29 cellular contexts compared by ENCODE assay signal in the genomic region with DNA sequence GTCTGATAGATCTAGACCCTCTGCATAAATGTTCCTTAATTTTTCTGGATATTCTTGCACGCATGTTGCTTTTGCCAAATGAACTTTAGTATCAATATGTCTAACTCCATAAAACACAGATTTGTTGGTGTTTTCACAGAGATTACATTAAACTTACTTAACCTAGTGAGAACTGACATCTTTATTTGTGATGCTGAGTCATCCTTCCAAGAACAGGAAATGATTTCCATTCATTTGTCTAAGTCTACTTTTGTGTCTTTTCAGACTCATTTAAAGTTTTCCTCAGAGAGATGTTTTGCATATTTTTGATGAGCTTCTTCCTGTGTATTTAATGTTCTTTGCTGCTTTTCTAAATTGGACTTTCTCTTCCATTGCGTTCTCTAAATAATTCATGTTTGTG.
DNase-seq lines count a peak whose midpoint lies in the region; ATAC-seq, FAIRE-seq and TF ChIP-seq lines count a peak whose summit lies in the region.
"Had no signal": no experiment of that assay in that cellular context is flagged by ENCODE, and none has a peak within 500 bp of the region (broad histone marks: within the 10 kb centered on the region; RNA-seq: fewer than 3 reads in every experiment).

No MANE protein-coding gene starts in this region.

- H3K27me3 Mint-ChIP-seq in CD8-positive, alpha-beta memory T cell, result peaks cover 5 to 15% of the 10 kb centered on the region in 2 donors
- H3K27me3 Mint-ChIP-seq in T-cell, result peaks cover 5 to 10% of the 10 kb centered on the region in 2 donors
- H3K27me3 Mint-ChIP-seq: stimulated activated naive CD8-positive, alpha-beta T cell treated with anti-CD3 and anti-CD28 coated beads, Interleukin-15, amount 100 ng/mL, for 72 hours had no signal

- H2AFZ ChIP-seq in K562 (ENCODE audit: low read depth, low read length), result no peak overlapping the region

- CTCF ChIA-PET in K562 (lab: Yijun Ruan, JAX; ENCODE audit: low intra/inter-chr PET ratio) (no interaction called here), T-cell (lab: Charles Lee) (no interaction called here)
- CTCF ChIA-PET in CD8-positive, alpha-beta memory T cell (lab: Charles Lee), result no interaction called here

- H3K4me1 Mint-ChIP-seq in CD8-positive, alpha-beta memory T cell, result no peaks in the 10 kb centered on the region
- H3K4me1 Mint-ChIP-seq in T-cell, result no peaks in the 10 kb centered on the region
- H3K4me1 Mint-ChIP-seq: activated naive CD8-positive, alpha-beta T cell treated with anti-CD3 and anti-CD28 coated beads, Interleukin-2, amount 50 U/mL, for 24 hours; brain had no signal

- no peak overlapping the region for H3K9ac ChIP-seq in K562 (ENCODE audit: insufficient read depth in 1 of 2, low read depth in 2 of 2, low read length in 2 of 2)

- no peak overlapping the region for H3K27ac ChIP-seq in K562 (ENCODE audit: extremely low read depth, low read depth, low read length)
- no peak overlapping the region for H3K27ac ChIP-seq in CD8-positive, alpha-beta memory T cell (ENCODE audit: low read depth, low read length)
- H3K27ac ChIP-seq: esophagus squamous epithelium, prostate gland, transverse colon had no signal

- in situ Hi-C loops in K562 (cut with MboI), result no loop called here

- no peaks in the 10 kb centered on the region for H3K9me3 ChIP-seq in K562 (replicated peaks; ENCODE audit: control insufficient read depth, insufficient read depth, low read depth, low read length)
- H3K9me3 ChIP-seq in CD8-positive, alpha-beta memory T cell (ENCODE audit: low read length), result no peaks in the 10 kb centered on the region
- H3K9me3 ChIP-seq: esophagus squamous epithelium, prostate gland, transverse colon had no signal

- H3K36me3 Mint-ChIP-seq in CD8-positive, alpha-beta memory T cell, result no peaks in the 10 kb centered on the region
- no peaks in the 10 kb centered on the region for H3K36me3 Mint-ChIP-seq in T-cell
- H3K36me3 Mint-ChIP-seq: brain had no signal

- no peak for TF ChIP-seq POLR2A in K562 (conservative IDR thresholded peaks at IDR 0.05)

- no peaks in the 10 kb centered on the region for H3K9me1 ChIP-seq in K562 (ENCODE audit: control insufficient read depth, insufficient read depth, low read length)

- POLR2A ChIA-PET in K562 (lab: Yijun Ruan, JAX), result no interaction called here
- POLR2A ChIA-PET in CD8-positive, alpha-beta memory T cell (lab: Charles Lee), result no interaction called here
- POLR2A ChIA-PET in T-cell (lab: Charles Lee), result no interaction called here

- no peak for TF ChIP-seq CTCF in K562 (IDR thresholded peaks at IDR 0.05 in 2 of 3, conservative IDR thresholded peaks at IDR 0.05 in 1 of 3; ENCODE audit: insufficient read depth in 2 of 3, low read depth in 1 of 3, low read length in 3 of 3)

- no peak for TF ChIP-seq EP300 in K562 (IDR thresholded peaks at IDR 0.05; ENCODE audit: low read length)

- 56% methylated on average over 2 of the region's 2 CpGs for WGBS in K562 (ENCODE audit: insufficient coverage, low coverage, missing lambda C conversion rate)

- intact Hi-C loops in K562 (cut with micrococcal nuclease), result no loop called here

- FAIRE-seq in K562 (lab: Jason Lieb, UNC) (no peak), islet of Langerhans (lab: Jason Lieb, UNC) (peak; percentile 74)
- FAIRE-seq: colon, GM12892, H1, TTC549 had no signal

- no peak for ATAC-seq in K562
- ATAC-seq in T-cell (replicated peaks in 1 of 4), result no peak
- ATAC-seq: activated naive CD8-positive, alpha-beta T cell treated with anti-CD3 and anti-CD28 coated beads, Interleukin-2, amount 50 U/mL, for 24 hours; effector memory CD8-positive, alpha-beta T cell; stimulated activated naive CD8-positive, alpha-beta T cell treated with anti-CD3 and anti-CD28 coated beads, Interleukin-15, amount 100 ng/mL, for 72 hours had no signal

- DNase-seq in COLO829 (ENCODE audit: low spot score), result peak; percentile 25
- DNase-seq in HT1080 (ENCODE audit: low read depth), result peak; percentile 13
- DNase-seq in K562 (ENCODE audit: extremely low read depth in 1 of 4, low spot score in 3 of 4), result no peak
- DNase-seq in CD8-positive, alpha-beta memory T cell, result no peak
- DNase-seq in T-cell, result no peak
- no peak for DNase-seq in T-helper 2 cell
- DNase-seq in effector CD8-positive, alpha-beta T cell (lab: John Stamatoyannopoulos, UW), result no peak
- DNase-seq: activated CD4-positive, alpha-beta T cell treated with anti-CD3 and anti-CD28 coated beads for 1 hour; activated gamma-delta T cell treated with Interleukin-2 at 50 U/mL for 16 hours; activated naive CD8-positive, alpha-beta T cell treated with anti-CD3 and anti-CD28 coated beads, Interleukin-2, amount 50 U/mL, for 24 hours; activated T-cell treated with anti-CD3 and anti-CD28 coated beads, Interleukin-2, amount 50 U/mL, for 1 hour; DMS79; effector memory CD8-positive, alpha-beta T cell; esophagus squamous epithelium; mesendoderm; NCI-H1092 treated with DMSO at 0.1 percent for 48 hours; NCI-H1930; NCI-H446; NCI-H82; SHP77 treated with DMSO at 0.1 percent for 48 hours; stimulated activated naive CD8-positive, alpha-beta T cell treated with anti-CD3 and anti-CD28 coated beads, Interleukin-15, amount 100 ng/mL, for 72 hours; transverse colon had no signal

- H3K27ac Mint-ChIP-seq in CD8-positive, alpha-beta memory T cell, result no peak overlapping the region
- H3K27ac Mint-ChIP-seq in T-cell, result no peak overlapping the region
- H3K27ac Mint-ChIP-seq: activated naive CD8-positive, alpha-beta T cell treated with anti-CD3 and anti-CD28 coated beads, Interleukin-2, amount 50 U/mL, for 24 hours; brain; effector memory CD8-positive, alpha-beta T cell; stimulated activated naive CD8-positive, alpha-beta T cell treated with anti-CD3 and anti-CD28 coated beads, Interleukin-15, amount 100 ng/mL, for 72 hours had no signal

- no peak overlapping the region for H3K4me3 Mint-ChIP-seq in CD8-positive, alpha-beta memory T cell
- no peak overlapping the region for H3K4me3 Mint-ChIP-seq in T-cell
- H3K4me3 Mint-ChIP-seq: activated naive CD8-positive, alpha-beta T cell treated with anti-CD3 and anti-CD28 coated beads, Interleukin-2, amount 50 U/mL, for 24 hours; brain; effector memory CD8-positive, alpha-beta T cell; stimulated activated naive CD8-positive, alpha-beta T cell treated with anti-CD3 and anti-CD28 coated beads, Interleukin-15, amount 100 ng/mL, for 72 hours had no signal

- H3K4me3 ChIP-seq in K562, result no peak overlapping the region
- no peak overlapping the region for H3K4me3 ChIP-seq in CD8-positive, alpha-beta memory T cell (ENCODE audit: low read length)
- H3K4me3 ChIP-seq: esophagus squamous epithelium, prostate gland, transverse colon had no signal

- H3K9me3 Mint-ChIP-seq in CD8-positive, alpha-beta memory T cell, result peaks cover 0 to 9% (median 6%) of the 10 kb centered on the region in 5 donors
- H3K9me3 Mint-ChIP-seq in T-cell, result peaks cover 4 to 6% (median 6%) of the 10 kb centered on the region in 3 donors

- BruUV-seq in K562 (replicated peaks; lab: Mats Ljungman, UMichigan), result no TSS peak

- H3K4me1 ChIP-seq in K562 (replicated peaks in 1 of 2; ENCODE audit: control insufficient read depth in 2 of 2, insufficient read depth in 2 of 2, low read length in 2 of 2), result no peaks in the 10 kb centered on the region
- no peaks in the 10 kb centered on the region for H3K4me1 ChIP-seq in CD8-positive, alpha-beta memory T cell (ENCODE audit: insufficient read depth, low read length)
- H3K4me1 ChIP-seq: esophagus squamous epithelium, prostate gland, transverse colon had no signal

- no peak for TF ChIP-seq RAD21 in K562 (CRISPR knock-in tag; conservative IDR thresholded peaks at IDR 0.05 in 1 of 2, IDR thresholded peaks at IDR 0.05 in 1 of 2)

- no peaks in the 10 kb centered on the region for H3K79me2 ChIP-seq in K562 (ENCODE audit: control insufficient read depth, insufficient read depth, low read length)

- no peak overlapping the region for H3K4me2 ChIP-seq in K562 (ENCODE audit: insufficient read depth, low read length)

- H4K20me1 ChIP-seq in K562 (replicated peaks; ENCODE audit: control insufficient read depth, insufficient read depth, low read length), result no peaks in the 10 kb centered on the region

- no peaks in the 10 kb centered on the region for H3K36me3 ChIP-seq in K562 (ENCODE audit: control insufficient read depth, insufficient read depth, low read length)
- no peaks in the 10 kb centered on the region for H3K36me3 ChIP-seq in CD8-positive, alpha-beta memory T cell (ENCODE audit: insufficient read depth, low read length)
- H3K36me3 ChIP-seq: esophagus squamous epithelium, prostate gland, transverse colon had no signal

- H3K27me3 ChIP-seq in K562 (ENCODE audit: control insufficient read depth in 2 of 2, insufficient read depth in 2 of 2, low read length in 2 of 2), result no peaks in the 10 kb centered on the region
- H3K27me3 ChIP-seq in CD8-positive, alpha-beta memory T cell (ENCODE audit: insufficient read depth, low read length, poor library complexity, severe bottlenecking), result no peaks in the 10 kb centered on the region
- H3K27me3 ChIP-seq: transverse colon had no signal

TF ChIP-seq in K562, 482 proteins besides CTCF, POLR2A, EP300 and RAD21 (continues in another document):
- no peak for TF ChIP-seq SPI1 (IDR thresholded peaks at IDR 0.05; ENCODE audit: borderline replicate concordance, low read depth, low read length)
- TF ChIP-seq, protein P1, sequence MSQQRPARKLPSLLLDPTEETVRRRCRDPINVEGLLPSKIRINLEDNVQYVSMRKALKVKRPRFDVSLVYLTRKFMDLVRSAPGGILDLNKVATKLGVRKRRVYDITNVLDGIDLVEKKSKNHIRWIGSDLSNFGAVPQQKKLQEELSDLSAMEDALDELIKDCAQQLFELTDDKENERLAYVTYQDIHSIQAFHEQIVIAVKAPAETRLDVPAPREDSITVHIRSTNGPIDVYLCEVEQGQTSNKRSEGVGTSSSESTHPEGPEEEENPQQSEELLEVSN (IDR thresholded peaks at IDR 0.05; ENCODE audit: borderline replicate concordance in 1 of 2, extremely low read depth in 1 of 2, insufficient read depth in 1 of 2, insufficient read length in 1 of 2, low read depth in 1 of 2, low read length in 1 of 2, poor library complexity in 1 of 2, severe bottlenecking in 1 of 2), result no peak
- no peak for TF ChIP-seq CBX8 (IDR thresholded peaks at IDR 0.05; ENCODE audit: borderline replicate concordance, extremely low read depth, low read depth, low read length, poor library complexity, severe bottlenecking)
- TF ChIP-seq GATA2 (CRISPR knock-in tag; IDR thresholded peaks at IDR 0.05), result no peak
- TF ChIP-seq MAFF (IDR thresholded peaks at IDR 0.05; ENCODE audit: low read length), result peak; percentile 64; the same call in 1 of the 2 replicates
- TF ChIP-seq DNMT1 (IDR thresholded peaks at IDR 0.05), result no peak
- peak; percentile 60; the same call in 1 of the 2 replicates for TF ChIP-seq MAFK (IDR thresholded peaks at IDR 0.05; ENCODE audit: low read length)
- no peak for TF ChIP-seq ZNF239 (CRISPR knock-in tag; IDR thresholded peaks at IDR 0.05)
- TF ChIP-seq KAT2B (IDR thresholded peaks at IDR 0.05; ENCODE audit: low read depth, low read length), result no peak
- peak; percentile 70 for TF ChIP-seq NFE2 (IDR thresholded peaks at IDR 0.05; ENCODE audit: low read depth)
- no peak for TF ChIP-seq KLF6 (CRISPR knock-in tag; IDR thresholded peaks at IDR 0.05; ENCODE audit: borderline replicate concordance)
- TF ChIP-seq PHB2 (IDR thresholded peaks at IDR 0.05; ENCODE audit: low read depth), result no peak
- no peak for TF ChIP-seq HDAC6 (IDR thresholded peaks at IDR 0.05; ENCODE audit: low read depth, low read length)

Comparison
In these comparisons a context has a peak if more than half of its experiments do, and no peak if none do; other contexts are left out.
1. DNase-seq: peak in COLO829 (single experiment) and HT1080 (single experiment); none in K562 (0 of 4), CD8-positive, alpha-beta memory T cell (0 of 5), T-cell (0 of 34), T-helper 2 cell (0 of 5) and effector CD8-positive, alpha-beta T cell (single experiment).